8 cellular contexts compared by ENCODE assay signal in the genomic region with DNA sequence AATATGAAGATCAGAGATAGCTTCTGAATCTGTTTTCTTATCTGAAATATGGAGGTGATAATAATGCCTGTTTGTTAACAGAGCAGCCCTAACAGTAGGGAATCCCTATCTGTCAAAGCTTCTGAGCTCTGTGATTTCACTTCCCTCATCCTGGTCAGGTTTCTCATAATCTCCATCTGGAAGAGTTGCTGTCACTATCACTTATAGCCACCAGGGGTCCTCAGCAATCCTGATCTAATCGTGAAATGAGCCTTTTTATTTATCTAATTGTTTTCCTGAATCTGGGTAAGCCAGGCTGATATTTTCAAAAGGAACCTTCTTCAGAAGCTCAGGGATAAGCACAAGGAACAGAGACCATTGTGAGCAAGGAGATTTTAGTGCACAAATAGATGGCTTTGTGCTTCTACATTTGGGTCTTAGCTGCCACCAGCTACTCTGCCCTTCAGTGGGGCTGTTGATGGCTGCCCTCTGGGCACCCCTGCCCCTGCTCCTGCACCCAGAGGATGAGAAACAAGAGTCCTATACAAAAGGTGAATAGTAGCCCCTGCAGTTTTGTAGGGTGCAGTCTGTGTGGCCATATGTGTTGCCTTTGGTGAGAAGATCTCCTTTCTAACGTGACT.
DNase-seq lines count a peak whose midpoint lies in the region; TF ChIP-seq lines count a peak whose summit lies in the region.

No MANE protein-coding gene starts in this region.

- H3K4me3 Mint-ChIP-seq in HFFc6 = no peak overlapping the region
- no peak overlapping the region for H3K4me3 Mint-ChIP-seq in MCF 10A (ENCODE audit: unreplicated experiment)

- H3K9me3 ChIP-seq in AG04450 (ENCODE audit: control insufficient read depth, insufficient read depth, low read length) = no peaks in the 10 kb centered on the region

- H3K27ac ChIP-seq in AG04450 (ENCODE audit: low read depth, low read length) = no peak overlapping the region

- no TSS peak for BruUV-seq in MCF 10A (replicated peaks; lab: Mats Ljungman, UMichigan)

- H3K4me1 Mint-ChIP-seq in HFFc6 (ENCODE audit: low read depth) = no peaks in the 10 kb centered on the region
- no peaks in the 10 kb centered on the region for H3K4me1 Mint-ChIP-seq in MCF 10A (ENCODE audit: insufficient read depth, unreplicated experiment)

- CTCF ChIA-PET in AG04450 (lab: Charles Lee) (interaction anchor here (0.6 to 1.7 kb wide), 11 partner anchors 10 to 445 kb away, joined by 3 to 8 read pairs (median 3); no protein-coding TSS in a partner anchor), MCF 10A (lab: Yijun Ruan, JAX) (interaction anchor here (0.6 to 2.8 kb wide), 24 partner anchors 8 to 381 kb away, joined by 3 to 22 read pairs (median 4); no protein-coding TSS in a partner anchor)

- H3K27me3 Mint-ChIP-seq in HFFc6 (ENCODE audit: insufficient read depth) = no peaks in the 10 kb centered on the region
- H3K27me3 Mint-ChIP-seq in MCF 10A (ENCODE audit: insufficient read depth, unreplicated experiment) = peaks cover 59% of the 10 kb centered on the region

- intact Hi-C loops in MCF 10A (cut with micrococcal nuclease) = loop anchor here (1.0 kb wide), 2 partner anchors 337 to 376 kb away; no protein-coding TSS in a partner anchor

- H3K36me3 Mint-ChIP-seq in HFFc6 (ENCODE audit: low read depth) (no peaks in the 10 kb centered on the region), MCF 10A (ENCODE audit: insufficient read depth, unreplicated experiment) (no peaks in the 10 kb centered on the region)

- DNase-seq in AG04450 (ENCODE audit: low read depth, low spot score) = no peak
- DNase-seq in GM12864 (ENCODE audit: low read depth) = no peak
- DNase-seq in HFFc6 = peak; percentile 0
- peak; percentile 26 for DNase-seq in NCI-H1436 (lab: John Stamatoyannopoulos, UW)
- peak; percentile 60 for DNase-seq in MCF 10A (ENCODE audit: unreplicated experiment)
- peak; percentile 42 for DNase-seq in myocyte (ENCODE audit: low read depth)
- no peak for DNase-seq in cerebellum (ENCODE audit: low spot score)
- no peak for DNase-seq in activated CD4-positive, alpha-beta T cell treated with anti-CD3 and anti-CD28 coated beads for 1 hour

- H3K27ac Mint-ChIP-seq in HFFc6 (no peak overlapping the region), MCF 10A (ENCODE audit: low read depth, unreplicated experiment) (no peak overlapping the region)

- no peaks in the 10 kb centered on the region for H3K27me3 ChIP-seq in AG04450 (ENCODE audit: control insufficient read depth, insufficient read depth, low read length)

- H3K4me3 ChIP-seq in AG04450 (ENCODE audit: low read depth, low read length) = no peak overlapping the region
- no peak overlapping the region for H3K4me3 ChIP-seq in GM12864 (ENCODE audit: low read depth, low read length)

- TF ChIP-seq CTCF in AG04450 (IDR thresholded peaks at IDR 0.05; ENCODE audit: low read depth, low read length) (peak; percentile 61), GM12864 (IDR thresholded peaks at IDR 0.05; ENCODE audit: low read depth, low read length, missing control alignments) (peak; percentile 57), HFFc6 (IDR thresholded peaks at IDR 0.05) (peak; percentile 71), MCF 10A (IDR thresholded peaks at IDR 0.05; ENCODE audit: unreplicated experiment) (peak; percentile 60)

- H3K9me3 Mint-ChIP-seq in HFFc6 (no peaks in the 10 kb centered on the region), MCF 10A (ENCODE audit: unreplicated experiment) (no peaks in the 10 kb centered on the region)

- POLR2A ChIA-PET in AG04450 (lab: Yijun Ruan, JAX) = no interaction called here
- POLR2A ChIA-PET in MCF 10A (lab: Yijun Ruan, JAX) = interaction anchor here (1.1 to 2.3 kb wide), 2 partner anchors 10 to 387 kb away, joined by 3 to 6 read pairs; a partner anchor contains a TSS

Comparison
In these comparisons a context has a peak if more than half of its experiments do, and no peak if none do; other contexts are left out.
1. DNase-seq: peak in HFFc6 (single experiment), NCI-H1436 (single experiment), MCF 10A (single experiment) and myocyte (single experiment); none in AG04450 (single experiment), GM12864 (single experiment), cerebellum (single experiment) and activated CD4-positive, alpha-beta T cell treated with anti-CD3 and anti-CD28 coated beads for 1 hour (single experiment).
2. Peak in every context shown above with its lines, with median percentiles within 50 percentile points of each other: CTCF ChIP-seq.